In genomic region chr19:46896076-46896794, GRCh38 we compare ENCODE assay signal across 20 cellular contexts. TPM values are rescaled to one million over a fixed set of nuclear protein-coding genes. Genes with fewer than 3 reads are reported as not detected.
A peak's percentile ranks its signal among the peaks of the same experiment; 100 is the strongest.
DNase-seq lines count a peak whose midpoint lies in the region; ATAC-seq and TF ChIP-seq lines count a peak whose summit lies in the region.
"Had no signal": no experiment of that assay in that cellular context is flagged by ENCODE, and none has a peak within 500 bp of the region (broad histone marks: within the 10 kb centered on the region; RNA-seq: fewer than 3 reads in every experiment).

No MANE protein-coding gene starts in this region.

- H3K4me1 ChIP-seq in PC-9 (replicated peaks; ENCODE audit: insufficient read depth): peaks cover 67% of the 10 kb centered on the region
- peaks cover 12 to 16% of the 10 kb centered on the region in 2 donors for H3K4me1 ChIP-seq in left lung
- H3K4me1 ChIP-seq: BE2C had no signal

- DNase-seq in NCI-H146 (lab: John Stamatoyannopoulos, UW) (peak; percentile 61), PC-9 (no peak), left lung (peak; percentile 52 to 81), sciatic nerve (ENCODE audit: low spot score) (peak; percentile 22), UCSD-AML1 (lab: John Stamatoyannopoulos, UW; ENCODE audit: unreplicated experiment) (no peak)
- no peak for DNase-seq in activated naive CD4-positive, alpha-beta T cell treated with anti-CD3 and anti-CD28 coated beads, Interleukin-2, amount 50 U/mL, for 16 hours
- DNase-seq: activated CD4-positive, CD25-positive, alpha-beta regulatory T cell; activated naive CD8-positive, alpha-beta T cell treated with anti-CD3 and anti-CD28 coated beads for 36 hours; BE2C; Calu3; colonic mucosa; H9; head of caudate nucleus; left ventricle myocardium inferior; NCI-H187; NCI-H446 treated with DMSO at 0.1 percent for 48 hours; stimulated activated CD4-positive, alpha-beta T cell treated with anti-CD3 and anti-CD28 coated beads, Interleukin-1b, Interleukin-23, amount 100 ng/mL, for 48 hours; stimulated activated naive CD4-positive, alpha-beta T cell treated with Interleukin-2 at 50 U/mL for 16 hours; T-helper 2 cell had no signal

- no peak overlapping the region for H3K27ac ChIP-seq in PC-9
- H3K27ac ChIP-seq in left lung: no peak overlapping the region
- H3K27ac ChIP-seq: colonic mucosa, left ventricle myocardium inferior had no signal

- CTCF ChIA-PET in PC-9 (lab: Charles Lee): no interaction called here

- H4K20me1 ChIP-seq in PC-9 (ENCODE audit: insufficient read depth): no peaks in the 10 kb centered on the region

- ATAC-seq in left lung (peak; percentile 90), sciatic nerve (no peak), GM18498 (IDR thresholded peaks at IDR 0.05; ENCODE audit: unreplicated experiment) (no peak)

- H3K4me2 ChIP-seq in PC-9: no peak overlapping the region

- POLR2A ChIA-PET in PC-9 (lab: Charles Lee; ENCODE audit: unreplicated experiment): no interaction called here

- intact Hi-C loops in PC-9 (cut with micrococcal nuclease; ENCODE audit: unreplicated experiment): no loop called here
- intact Hi-C loops in left lung (cut with DNase I): no loop called here
- intact Hi-C loops in sciatic nerve (cut with DNase I): no loop called here

- H3K9me3 ChIP-seq in PC-9 (ENCODE audit: insufficient read depth, low read depth): no peaks in the 10 kb centered on the region
- H3K9me3 ChIP-seq in left lung: no peaks in the 10 kb centered on the region
- H3K9me3 ChIP-seq: BE2C, colonic mucosa, left ventricle myocardium inferior had no signal

- no peaks in the 10 kb centered on the region for H3K9me2 ChIP-seq in PC-9 (ENCODE audit: insufficient read depth)

- H3K36me3 ChIP-seq in PC-9 (ENCODE audit: low read depth) (peaks cover 13% of the 10 kb centered on the region), left lung (no peaks in the 10 kb centered on the region)
- H3K36me3 ChIP-seq: colonic mucosa, left ventricle myocardium inferior had no signal

- peaks cover 100% of the 10 kb centered on the region for H3K79me2 ChIP-seq in PC-9 (ENCODE audit: low read depth)

- no peak overlapping the region for H2AFZ ChIP-seq in PC-9

- TF ChIP-seq CTCF in PC-9 (conservative IDR thresholded peaks at IDR 0.05) (no peak), left lung (IDR thresholded peaks at IDR 0.05) (no peak)

- no peak overlapping the region for H3K4me3 ChIP-seq in PC-9
- no peak overlapping the region for H3K4me3 ChIP-seq in left lung
- H3K4me3 ChIP-seq: colonic mucosa, left ventricle myocardium inferior had no signal

- H3K27me3 ChIP-seq in PC-9 (ENCODE audit: insufficient read depth, low read depth) (no peaks in the 10 kb centered on the region), left lung (no peaks in the 10 kb centered on the region)
- H3K27me3 ChIP-seq: BE2C, colonic mucosa had no signal

- peaks cover 56% of the 10 kb centered on the region for H3F3A ChIP-seq in PC-9 (ENCODE audit: insufficient read depth, low read depth)

- BruUV-seq in PC-9 (replicated peaks; lab: Mats Ljungman, UMichigan): TSS peak; percentile 3

RNA-seq across cellular contexts. Expression of gene ARHGAP35, which starts 35.4 kb away (rescaled TPM):
- 87.8 and 104 TPM in 2 replicates for total RNA-seq in PC-9 (2021)
- 10 to 100 TPM; 52.6 to 53.4 TPM for total RNA-seq in left lung
- 67.0 TPM for total RNA-seq in sciatic nerve

RNA-seq across cellular contexts. Expression of gene AP2S1, which starts 45.6 kb away (rescaled TPM):
- total RNA-seq in PC-9 (2021) (332 and 411 TPM in 2 replicates), left lung (100 to 1,000 TPM; 152 to 163 TPM), sciatic nerve (59.7 TPM)

Comparison
In these comparisons a context has a peak if more than half of its experiments do, and no peak if none do; other contexts are left out.
1. DNase-seq: peak in NCI-H146 (single experiment), left lung (2 of 2) and sciatic nerve (single experiment); none in PC-9 (0 of 2), UCSD-AML1 (single experiment) and activated naive CD4-positive, alpha-beta T cell treated with anti-CD3 and anti-CD28 coated beads, Interleukin-2, amount 50 U/mL, for 16 hours (single experiment).